Comparison of ENCODE assay signal across 29 cellular contexts in the genomic region with DNA sequence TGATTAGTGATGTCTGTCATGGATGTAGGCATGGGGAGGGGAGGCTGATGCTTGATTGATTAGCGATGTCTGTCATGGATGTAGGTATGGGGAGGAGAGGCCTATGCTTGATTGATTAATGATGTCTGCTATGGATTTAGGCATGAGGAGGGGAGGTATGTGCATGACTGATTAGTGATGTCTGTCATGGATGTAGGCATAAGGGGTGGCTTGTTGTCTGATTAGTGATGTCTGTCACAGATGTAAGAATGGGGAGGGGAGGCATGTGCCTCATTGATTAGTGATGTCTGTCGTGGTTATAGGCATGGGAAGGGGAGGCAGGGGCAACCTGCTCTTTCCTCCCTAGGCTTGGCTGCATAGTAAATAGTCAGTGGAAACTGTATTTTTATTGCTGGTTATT.
"Had no signal": no experiment of that assay in that cellular context is flagged by ENCODE, and none has a peak within 500 bp of the region (broad histone marks: within the 10 kb centered on the region; RNA-seq: fewer than 3 reads in every experiment).

No MANE protein-coding gene starts in this region.

- H3K4me3 Mint-ChIP-seq: activated CD4-positive, alpha-beta T cell treated with anti-CD3 and anti-CD28 coated beads, Interleukin-2, amount 10 ng/mL, durations not matched to agents 24 days and 14 days; activated CD8-positive, alpha-beta T cell treated with anti-CD3 and anti-CD28 coated beads, Interleukin-2, amount 10 ng/mL, durations not matched to agents 7 days and 5 days; activated naive CD4-positive, alpha-beta T cell treated with anti-CD3 and anti-CD28 coated beads, Interleukin-2, amount 50 U/mL, for 24 hours; activated naive CD8-positive, alpha-beta T cell treated with anti-CD3 and anti-CD28 coated beads, Interleukin-2, amount 10 ng/mL, durations not matched to agents 7 days and 5 days; activated T-cell treated with anti-CD3 and anti-CD28 coated beads, Interleukin-2, amount 50 U/mL, for 24 hours; T-helper 1 cell treated with Interleukin-12 subunit alpha and Interleukin-12 subunit beta and Interleukin-4 antibody, amounts not matched to agents 30 μg/mL and 1 μg/mL, for 36 hours; T-helper 2 cell treated with Interferon-gamma antibody and Interleukin-4, amounts not matched to agents 5 μg/mL and 100 μg/mL, for 36 hours had no signal

- H3K9me3 ChIP-seq: ascending aorta, MG63, SJSA1, SK-N-SH had no signal

- H3K9me3 Mint-ChIP-seq: activated CD4-positive, alpha-beta T cell treated with anti-CD3 and anti-CD28 coated beads, Interleukin-2, amount 10 ng/mL, durations not matched to agents 24 days and 14 days; activated naive CD8-positive, alpha-beta T cell treated with anti-CD3 and anti-CD28 coated beads, Interleukin-2, amount 10 ng/mL, durations not matched to agents 7 days and 5 days had no signal

- FAIRE-seq: TTC549 had no signal

- H3K9me2 ChIP-seq: SK-N-SH had no signal

- DNase-seq: activated CD4-positive, alpha-beta T cell treated with anti-CD3 and anti-CD28 coated beads, Interleukin-2, amount 10 ng/mL, durations not matched to agents 24 days and 14 days; activated CD4-positive, alpha-beta T cell treated with anti-CD3 and anti-CD28 coated beads, Interleukin-2, amount 50 U/mL, for 4 hours; activated CD8-positive, alpha-beta T cell treated with anti-CD3 and anti-CD28 coated beads, Interleukin-2, amount 10 ng/mL, durations not matched to agents 7 days and 5 days; activated gamma-delta T cell; activated naive CD4-positive, alpha-beta T cell treated with Interleukin-2 at 50 U/mL for 16 hours; activated naive CD8-positive, alpha-beta T cell treated with anti-CD3 and anti-CD28 coated beads, Interleukin-2, amount 10 ng/mL, durations not matched to agents 7 days and 5 days; activated T-cell treated with anti-CD3 and anti-CD28 coated beads, Interleukin-2, amount 50 U/mL, for 24 hours; MG63; NCI-H1048; NCI-H1105 treated with DMSO at 0.1 percent for 48 hours; NCI-H1436; NCI-H1694; NCI-H1930; NCI-H2081 treated with DMSO at 0.1 percent for 48 hours; NCI-H226; NCI-H446 treated with DMSO at 0.1 percent for 48 hours; NK-92 treated with Interleukin-12 subunit alpha and Interleukin-12 subunit beta, amount 100 ng/mL, for 24 hours; PC-3; Peyer's patch; RPMI8226; SHP77 treated with DMSO at 0.1 percent for 48 hours; SK-N-SH had no signal

- H3K27me3 ChIP-seq: ascending aorta, MG63, Peyer's patch had no signal

- H3K27ac ChIP-seq: ascending aorta, Peyer's patch, SJSA1 had no signal

- H3K4me1 Mint-ChIP-seq: activated CD4-positive, alpha-beta T cell treated with anti-CD3 and anti-CD28 coated beads, Interleukin-2, amount 10 ng/mL, durations not matched to agents 24 days and 14 days; activated naive CD4-positive, alpha-beta T cell treated with anti-CD3 and anti-CD28 coated beads, Interleukin-2, amount 50 U/mL, for 24 hours; activated naive CD8-positive, alpha-beta T cell treated with anti-CD3 and anti-CD28 coated beads, Interleukin-2, amount 10 ng/mL, durations not matched to agents 7 days and 5 days had no signal

- H3K9ac ChIP-seq: SK-N-SH had no signal

- H3K36me3 ChIP-seq: ascending aorta, MG63, Peyer's patch, SJSA1 had no signal

- H3K36me3 Mint-ChIP-seq: activated naive CD4-positive, alpha-beta T cell treated with anti-CD3 and anti-CD28 coated beads, Interleukin-2, amount 50 U/mL, for 24 hours; activated naive CD8-positive, alpha-beta T cell treated with anti-CD3 and anti-CD28 coated beads, Interleukin-2, amount 10 ng/mL, durations not matched to agents 7 days and 5 days had no signal

- H3K4me2 ChIP-seq: SK-N-SH had no signal

- H3K27ac Mint-ChIP-seq: activated CD4-positive, alpha-beta T cell treated with anti-CD3 and anti-CD28 coated beads, Interleukin-2, amount 10 ng/mL, durations not matched to agents 24 days and 14 days; activated CD8-positive, alpha-beta T cell treated with anti-CD3 and anti-CD28 coated beads, Interleukin-2, amount 10 ng/mL, durations not matched to agents 7 days and 5 days; activated naive CD4-positive, alpha-beta T cell treated with anti-CD3 and anti-CD28 coated beads, Interleukin-2, amount 50 U/mL, for 24 hours; activated naive CD8-positive, alpha-beta T cell treated with anti-CD3 and anti-CD28 coated beads, Interleukin-2, amount 10 ng/mL, durations not matched to agents 7 days and 5 days; activated T-cell treated with anti-CD3 and anti-CD28 coated beads, Interleukin-2, amount 50 U/mL, for 24 hours; activated T-helper 2 cell treated with anti-CD3 and anti-CD28 coated beads, Interferon-gamma antibody, Interleukin-2, Interleukin-4, amounts not matched to agents 10 μg/mL and 5 μg/mL and 100 μg/mL, durations not matched to agents 14 hours and 24 hours and 36 hours; T-helper 1 cell treated with Interleukin-12 subunit alpha and Interleukin-12 subunit beta and Interleukin-4 antibody, amounts not matched to agents 30 μg/mL and 1 μg/mL, for 36 hours; T-helper 2 cell treated with Interferon-gamma antibody and Interleukin-4, amounts not matched to agents 5 μg/mL and 100 μg/mL, for 36 hours had no signal

- H3K4me1 ChIP-seq: ascending aorta, Peyer's patch, SJSA1 had no signal

- H3K4me3 ChIP-seq: ascending aorta, MG63, Peyer's patch, SJSA1 had no signal

- H3K27me3 Mint-ChIP-seq: activated CD4-positive, alpha-beta T cell treated with anti-CD3 and anti-CD28 coated beads, Interleukin-2, amount 10 ng/mL, durations not matched to agents 24 days and 14 days; activated naive CD8-positive, alpha-beta T cell treated with anti-CD3 and anti-CD28 coated beads, Interleukin-2, amount 10 ng/mL, durations not matched to agents 7 days and 5 days; activated T-cell treated with anti-CD3 and anti-CD28 coated beads, Interleukin-2, amount 50 U/mL, for 24 hours had no signal

- ATAC-seq: activated CD8-positive, alpha-beta T cell treated with anti-CD3 and anti-CD28 coated beads, Interleukin-2, amount 10 ng/mL, durations not matched to agents 7 days and 5 days; PC-3 had no signal
